In the genomic region with DNA sequence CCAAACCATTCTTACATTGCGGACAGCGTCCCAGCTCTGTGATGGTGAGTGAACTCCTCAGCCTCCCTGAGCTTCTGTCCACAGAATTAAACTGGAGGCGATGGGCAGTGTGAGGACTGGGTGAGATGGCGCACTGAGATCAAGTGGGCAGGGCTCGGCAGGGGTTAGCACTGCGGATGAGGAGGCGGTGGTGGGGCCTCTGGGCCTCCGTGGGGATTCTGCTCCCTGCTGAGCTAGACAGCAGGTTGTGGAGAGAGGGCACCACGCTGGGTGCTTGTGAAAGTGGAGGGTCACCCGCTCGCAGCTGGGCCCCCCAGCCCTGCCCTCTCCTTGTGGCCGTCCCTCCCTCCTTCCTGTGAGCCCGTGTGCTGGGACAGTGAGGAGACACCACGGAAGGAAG, we compare ENCODE assay signal across 23 cellular contexts. TPM values are rescaled to one million over a fixed set of nuclear protein-coding genes. Genes with fewer than 3 reads are reported as not detected.
DNase-seq lines count a peak whose midpoint lies in the region; ATAC-seq and TF ChIP-seq lines count a peak whose summit lies in the region.
"Had no signal": no experiment of that assay in that cellular context is flagged by ENCODE, and none has a peak within 500 bp of the region (broad histone marks: within the 10 kb centered on the region; RNA-seq: fewer than 3 reads in every experiment).

No MANE protein-coding gene starts in this region.

- ATAC-seq in activated CD8-positive, alpha-beta T cell treated with anti-CD3 and anti-CD28 coated beads, Interleukin-2, amount 10 ng/mL, durations not matched to agents 7 days and 5 days: peak; percentile 27
- no peak for ATAC-seq in activated CD8-positive, alpha-beta T cell treated with anti-CD3 and anti-CD28 coated beads for 36 hours
- peak; percentile 36 for ATAC-seq in effector memory CD8-positive, alpha-beta T cell (replicated peaks)
- peak; percentile 23 for ATAC-seq in stimulated activated naive CD8-positive, alpha-beta T cell treated with anti-CD3 and anti-CD28 coated beads, Interleukin-15, Interleukin-2, amounts not matched to agents 100 U/mL and 50 U/mL, for 24 hours
- ATAC-seq in HG02840 (IDR thresholded peaks at IDR 0.05; ENCODE audit: low FRiP score, unreplicated experiment): no peak
- ATAC-seq: GM23338, Right ventricle myocardium inferior had no signal

- intact Hi-C loops in activated CD8-positive, alpha-beta T cell treated with anti-CD3 and anti-CD28 coated beads for 36 hours (cut with micrococcal nuclease): no loop called here

- H3K4me3 Mint-ChIP-seq in activated CD8-positive, alpha-beta T cell treated with anti-CD3 and anti-CD28 coated beads, Interleukin-2, amount 10 ng/mL, durations not matched to agents 7 days and 5 days: no peak overlapping the region
- H3K4me3 Mint-ChIP-seq in activated CD8-positive, alpha-beta T cell treated with anti-CD3 and anti-CD28 coated beads for 36 hours: no peak overlapping the region
- H3K4me3 Mint-ChIP-seq in effector memory CD8-positive, alpha-beta T cell: no peak overlapping the region
- no peak overlapping the region for H3K4me3 Mint-ChIP-seq in activated CD4-positive, alpha-beta T cell treated with anti-CD3 and anti-CD28 coated beads, Interleukin-2, amount 10 ng/mL, durations not matched to agents 7 days and 5 days
- H3K4me3 Mint-ChIP-seq: GM23338 had no signal

- H3K4me1 Mint-ChIP-seq in activated CD8-positive, alpha-beta T cell treated with anti-CD3 and anti-CD28 coated beads, Interleukin-2, amount 10 ng/mL, durations not matched to agents 7 days and 5 days (ENCODE audit: low read depth): no peaks in the 10 kb centered on the region
- no peaks in the 10 kb centered on the region for H3K4me1 Mint-ChIP-seq in activated CD8-positive, alpha-beta T cell treated with anti-CD3 and anti-CD28 coated beads for 36 hours (ENCODE audit: low read depth)
- no peaks in the 10 kb centered on the region for H3K4me1 Mint-ChIP-seq in effector memory CD8-positive, alpha-beta T cell (ENCODE audit: low read depth in 2 of 2)
- no peaks in the 10 kb centered on the region for H3K4me1 Mint-ChIP-seq in activated CD4-positive, alpha-beta T cell treated with anti-CD3 and anti-CD28 coated beads, Interleukin-2, amount 10 ng/mL, durations not matched to agents 7 days and 5 days

- no peak for DNase-seq in activated CD8-positive, alpha-beta T cell treated with anti-CD3 and anti-CD28 coated beads, Interleukin-2, amount 10 ng/mL, durations not matched to agents 7 days and 5 days
- no peak for DNase-seq in activated CD8-positive, alpha-beta T cell treated with anti-CD3 and anti-CD28 coated beads for 36 hours
- DNase-seq in NB4 (ENCODE audit: low read depth): peak; percentile 92
- DNase-seq in effector memory CD8-positive, alpha-beta T cell: no peak
- no peak for DNase-seq in stimulated activated naive CD8-positive, alpha-beta T cell treated with anti-CD3 and anti-CD28 coated beads, Interleukin-15, Interleukin-2, amounts not matched to agents 100 U/mL and 50 U/mL, for 24 hours
- DNase-seq in activated CD8-positive, alpha-beta memory T cell treated with anti-CD3 and anti-CD28 coated beads, Interleukin-2, amount 50 U/mL, for 4 hours: no peak
- DNase-seq in activated CD4-positive, alpha-beta T cell treated with anti-CD3 and anti-CD28 coated beads, Interleukin-2, amount 10 ng/mL, durations not matched to agents 7 days and 5 days: no peak
- DNase-seq: KG1; MG63; NCI-H187 treated with DMSO at 0.1 percent for 48 hours; NCI-H2171 treated with DMSO at 0.1 percent for 48 hours; NCI-H446; NCI-H524 treated with DMSO at 0.1 percent for 48 hours; NCI-H82; NK-92 treated with Interleukin-12 subunit alpha and Interleukin-12 subunit beta, amount 100 ng/mL, for 24 hours; PC-9 had no signal

- H3K36me3 Mint-ChIP-seq in activated CD8-positive, alpha-beta T cell treated with anti-CD3 and anti-CD28 coated beads, Interleukin-2, amount 10 ng/mL, durations not matched to agents 7 days and 5 days (ENCODE audit: low read depth): peaks cover 6% of the 10 kb centered on the region
- peaks cover 3% of the 10 kb centered on the region for H3K36me3 Mint-ChIP-seq in activated CD8-positive, alpha-beta T cell treated with anti-CD3 and anti-CD28 coated beads for 36 hours (ENCODE audit: low read depth)
- H3K36me3 Mint-ChIP-seq in effector memory CD8-positive, alpha-beta T cell (ENCODE audit: insufficient read depth): peaks cover 3% of the 10 kb centered on the region
- H3K36me3 Mint-ChIP-seq in activated CD4-positive, alpha-beta T cell treated with anti-CD3 and anti-CD28 coated beads, Interleukin-2, amount 10 ng/mL, durations not matched to agents 7 days and 5 days (ENCODE audit: low read depth): no peaks in the 10 kb centered on the region

- TF ChIP-seq CTCF in activated CD8-positive, alpha-beta T cell treated with anti-CD3 and anti-CD28 coated beads for 36 hours (IDR thresholded peaks at IDR 0.05): no peak
- TF ChIP-seq CTCF in NB4 (IDR thresholded peaks at IDR 0.05; ENCODE audit: low read depth, low read length): no peak

- peaks cover 2% of the 10 kb centered on the region for H3K27me3 Mint-ChIP-seq in activated CD8-positive, alpha-beta T cell treated with anti-CD3 and anti-CD28 coated beads, Interleukin-2, amount 10 ng/mL, durations not matched to agents 7 days and 5 days (ENCODE audit: low read depth)
- H3K27me3 Mint-ChIP-seq in activated CD8-positive, alpha-beta T cell treated with anti-CD3 and anti-CD28 coated beads for 36 hours: no peaks in the 10 kb centered on the region
- H3K27me3 Mint-ChIP-seq in effector memory CD8-positive, alpha-beta T cell: no peaks in the 10 kb centered on the region
- H3K27me3 Mint-ChIP-seq in activated CD4-positive, alpha-beta T cell treated with anti-CD3 and anti-CD28 coated beads, Interleukin-2, amount 10 ng/mL, durations not matched to agents 7 days and 5 days: no peaks in the 10 kb centered on the region

- no peak overlapping the region for H3K27ac Mint-ChIP-seq in activated CD8-positive, alpha-beta T cell treated with anti-CD3 and anti-CD28 coated beads, Interleukin-2, amount 10 ng/mL, durations not matched to agents 7 days and 5 days
- no peak overlapping the region for H3K27ac Mint-ChIP-seq in activated CD8-positive, alpha-beta T cell treated with anti-CD3 and anti-CD28 coated beads for 36 hours
- H3K27ac Mint-ChIP-seq in effector memory CD8-positive, alpha-beta T cell: no peak overlapping the region
- no peak overlapping the region for H3K27ac Mint-ChIP-seq in activated CD4-positive, alpha-beta T cell treated with anti-CD3 and anti-CD28 coated beads, Interleukin-2, amount 10 ng/mL, durations not matched to agents 7 days and 5 days
- H3K27ac Mint-ChIP-seq: GM23338 had no signal

- POLR2A ChIA-PET in activated CD8-positive, alpha-beta T cell treated with anti-CD3 and anti-CD28 coated beads, Interleukin-2, amount 10 ng/mL, durations not matched to agents 7 days and 5 days (lab: Charles Lee): interaction anchor here (0.6 kb wide), 1 partner anchor 20 kb away, joined by 3 read pairs; no protein-coding TSS in a partner anchor
- POLR2A ChIA-PET in activated CD8-positive, alpha-beta T cell treated with anti-CD3 and anti-CD28 coated beads for 36 hours (lab: Charles Lee): interaction anchor here (0.8 kb wide), 1 partner anchor 10 kb away, joined by 3 read pairs; no protein-coding TSS in a partner anchor
- POLR2A ChIA-PET in activated CD4-positive, alpha-beta T cell treated with anti-CD3 and anti-CD28 coated beads, Interleukin-2, amount 10 ng/mL, durations not matched to agents 7 days and 5 days (lab: Charles Lee): no interaction called here

- H3K4me3 ChIP-seq in NB4 (ENCODE audit: low read depth, low read length): no peak overlapping the region
- H3K4me3 ChIP-seq: GM23338, HAP-1, MG63, PC-9, SJSA1 had no signal

- CTCF ChIA-PET in activated CD8-positive, alpha-beta T cell treated with anti-CD3 and anti-CD28 coated beads, Interleukin-2, amount 10 ng/mL, durations not matched to agents 7 days and 5 days (lab: Charles Lee): no interaction called here
- CTCF ChIA-PET in activated CD8-positive, alpha-beta T cell treated with anti-CD3 and anti-CD28 coated beads for 36 hours (lab: Charles Lee): no interaction called here
- CTCF ChIA-PET in activated CD4-positive, alpha-beta T cell treated with anti-CD3 and anti-CD28 coated beads, Interleukin-2, amount 10 ng/mL, durations not matched to agents 7 days and 5 days (lab: Charles Lee): no interaction called here

- no peak for TF ChIP-seq POLR2A in NB4 (IDR thresholded peaks at IDR 0.05; ENCODE audit: extremely low read depth, insufficient read length)

- no peaks in the 10 kb centered on the region for H3K9me3 Mint-ChIP-seq in activated CD8-positive, alpha-beta T cell treated with anti-CD3 and anti-CD28 coated beads, Interleukin-2, amount 10 ng/mL, durations not matched to agents 7 days and 5 days (ENCODE audit: insufficient read depth)
- no peaks in the 10 kb centered on the region for H3K9me3 Mint-ChIP-seq in activated CD8-positive, alpha-beta T cell treated with anti-CD3 and anti-CD28 coated beads for 36 hours
- H3K9me3 Mint-ChIP-seq in effector memory CD8-positive, alpha-beta T cell: no peaks in the 10 kb centered on the region
- no peaks in the 10 kb centered on the region for H3K9me3 Mint-ChIP-seq in activated CD4-positive, alpha-beta T cell treated with anti-CD3 and anti-CD28 coated beads, Interleukin-2, amount 10 ng/mL, durations not matched to agents 7 days and 5 days
- H3K9me3 Mint-ChIP-seq: GM23338 had no signal

RNA-seq across cellular contexts. Expression of a gene that starts 25.6 kb away (rescaled TPM):
- 100 to 1,000 TPM; 175 to 186 TPM for total RNA-seq in activated CD8-positive, alpha-beta T cell treated with anti-CD3 and anti-CD28 coated beads, Interleukin-2, amount 10 ng/mL, durations not matched to agents 7 days and 5 days
- 10 to 100 TPM; 76.5 to 76.9 TPM for total RNA-seq in activated CD8-positive, alpha-beta T cell treated with anti-CD3 and anti-CD28 coated beads for 36 hours
- total RNA-seq in activated CD4-positive, alpha-beta T cell treated with anti-CD3 and anti-CD28 coated beads, Interleukin-2, amount 10 ng/mL, durations not matched to agents 7 days and 5 days: 100 to 1,000 TPM; 146 to 158 TPM
- total RNA-seq: A172, G401, PC-9, SJSA1 had no signal

Comparison
In these comparisons a context has a peak if more than half of its experiments do, and no peak if none do; other contexts are left out.
1. ATAC-seq: peak in activated CD8-positive, alpha-beta T cell treated with anti-CD3 and anti-CD28 coated beads, Interleukin-2, amount 10 ng/mL, durations not matched to agents 7 days and 5 days (single experiment), effector memory CD8-positive, alpha-beta T cell (single experiment) and stimulated activated naive CD8-positive, alpha-beta T cell treated with anti-CD3 and anti-CD28 coated beads, Interleukin-15, Interleukin-2, amounts not matched to agents 100 U/mL and 50 U/mL, for 24 hours (single experiment); none in activated CD8-positive, alpha-beta T cell treated with anti-CD3 and anti-CD28 coated beads for 36 hours (single experiment) and HG02840 (single experiment).